Comparison of ENCODE assay signal across 8 cellular contexts in the genomic region with DNA sequence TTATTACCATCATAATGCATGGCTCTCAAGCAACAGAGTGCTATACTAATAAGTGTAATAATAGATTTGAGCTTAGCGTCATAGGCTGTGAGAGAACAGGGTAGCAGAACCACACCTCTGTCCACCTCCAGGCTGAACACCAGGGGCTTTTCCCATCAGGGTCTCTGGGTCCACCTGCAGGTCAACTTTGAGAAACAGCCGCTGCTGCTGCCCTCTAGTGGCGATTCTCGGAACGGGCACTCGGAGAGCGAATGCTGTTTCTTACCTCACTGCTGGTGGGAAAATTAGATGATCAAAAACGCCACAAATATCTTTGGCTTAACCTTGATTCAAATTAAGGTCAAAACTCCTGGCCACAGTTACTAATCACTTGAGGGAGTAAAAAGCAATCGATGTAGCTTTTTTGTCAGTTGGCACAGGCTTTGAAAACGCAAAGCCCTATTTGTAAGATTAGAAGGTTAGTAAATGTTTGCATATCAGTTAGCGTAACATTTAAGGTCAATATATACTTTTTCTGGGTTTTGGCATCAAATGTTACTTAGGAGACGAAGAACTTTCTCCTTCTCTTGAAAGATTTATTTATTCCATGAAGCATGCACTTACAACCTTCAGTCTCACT.
DNase-seq lines count a peak whose midpoint lies in the region; ATAC-seq, FAIRE-seq and TF ChIP-seq lines count a peak whose summit lies in the region.

No MANE protein-coding gene starts in this region.

- H3K27ac Mint-ChIP-seq in immature natural killer cell = no peak overlapping the region

- no peak overlapping the region for H3K4me2 ChIP-seq in SK-N-SH

- no peaks in the 10 kb centered on the region for H3K79me2 ChIP-seq in SK-N-SH (ENCODE audit: insufficient read depth)

- H3K9ac ChIP-seq in SK-N-SH = no peak overlapping the region

- no peak for TF ChIP-seq POLR2A in GM12891 (IDR thresholded peaks at IDR 0.05; ENCODE audit: low read depth, low read length)

- TF ChIP-seq CTCF in AG04450 (IDR thresholded peaks at IDR 0.05; ENCODE audit: low read depth, low read length) (peak; percentile 45), SK-N-SH (IDR thresholded peaks at IDR 0.05) (peak; percentile 71)

- CTCF ChIA-PET in AG04450 (lab: Charles Lee) = interaction anchor here (0.6 kb wide), 1 partner anchor 193 kb away, joined by 4 read pairs; no protein-coding TSS in a partner anchor
- CTCF ChIA-PET in SK-N-SH (lab: Yijun Ruan, JAX) = interaction anchor here (0.6 to 7.4 kb wide), 36 partner anchors 6 to 723 kb away, joined by 3 to 103 read pairs (median 4); no protein-coding TSS in a partner anchor

- no peaks in the 10 kb centered on the region for H3K27me3 ChIP-seq in AG04450 (ENCODE audit: control insufficient read depth, insufficient read depth, low read length)
- H3K27me3 ChIP-seq in SK-N-SH (ENCODE audit: insufficient read depth) = no peaks in the 10 kb centered on the region

- H3K9me3 ChIP-seq in AG04450 (ENCODE audit: control insufficient read depth, insufficient read depth, low read length) (peaks cover 47% of the 10 kb centered on the region), SK-N-SH (no peaks in the 10 kb centered on the region)

- H3K4me3 Mint-ChIP-seq in immature natural killer cell = no peak overlapping the region

- no peaks in the 10 kb centered on the region for H4K20me1 ChIP-seq in SK-N-SH (ENCODE audit: insufficient read depth)

- FAIRE-seq in GM12891 (lab: Jason Lieb, UNC) = no peak

- H3K36me3 ChIP-seq in SK-N-SH (replicated peaks in 1 of 2; ENCODE audit: control insufficient read depth in 1 of 2, insufficient read depth in 2 of 2, low read length in 1 of 2) = no peaks in the 10 kb centered on the region

- ATAC-seq in HG03469 (IDR thresholded peaks at IDR 0.05; ENCODE audit: unreplicated experiment) = peak; percentile 62

- H3K36me3 Mint-ChIP-seq in immature natural killer cell = no peaks in the 10 kb centered on the region

- DNase-seq in AG04450 (ENCODE audit: low read depth, low spot score) (no peak), GM12891 (ENCODE audit: insufficient read length, low spot score) (peak; percentile 47), SK-N-SH (peak; percentile 82), amygdala (lab: John Stamatoyannopoulos, UW) (peak in 43 of 56 donors; percentile 4 to 84 (median 33)), immature natural killer cell (peak; percentile 18 to 44 (median 35)), cerebellar nuclear complex (lab: John Stamatoyannopoulos, UW) (no peak)
- peak; percentile 61 for DNase-seq in stimulated activated CD4-positive, alpha-beta T cell treated with anti-CD3 and anti-CD28 coated beads, Interleukin-4, amount 100 ng/mL, for 24 hours

- H3F3A ChIP-seq in SK-N-SH (replicated peaks; ENCODE audit: insufficient read depth) = no peaks in the 10 kb centered on the region

- peaks cover 0 to 5% (median 2%) of the 10 kb centered on the region in 3 donors for H3K27me3 Mint-ChIP-seq in immature natural killer cell (ENCODE audit: low read depth in 3 of 3)

- no peaks in the 10 kb centered on the region for H3K9me3 Mint-ChIP-seq in immature natural killer cell

- no peaks in the 10 kb centered on the region for H3K4me1 Mint-ChIP-seq in immature natural killer cell

- POLR2A ChIA-PET in AG04450 (lab: Yijun Ruan, JAX) (no interaction called here), SK-N-SH (lab: Yijun Ruan, JAX) (no interaction called here)

- peak; percentile 47 for TF ChIP-seq RAD21 in SK-N-SH (IDR thresholded peaks at IDR 0.05; ENCODE audit: low read length)

- H2AFZ ChIP-seq in SK-N-SH (ENCODE audit: low read depth) = no peak overlapping the region

- H3K27ac ChIP-seq in AG04450 (ENCODE audit: low read depth, low read length) = no peak overlapping the region
- H3K27ac ChIP-seq in SK-N-SH (ENCODE audit: low read depth in 2 of 2, low read length in 1 of 2) = no peak overlapping the region

- H3K4me1 ChIP-seq in SK-N-SH (ENCODE audit: control insufficient read depth in 1 of 2, insufficient read depth in 2 of 2, low read depth in 1 of 2, low read length in 1 of 2) = no peaks in the 10 kb centered on the region

- WGBS in SK-N-SH (ENCODE audit: low lambda C conversion rate) = 14% methylated on average over 11 of the region's 12 CpGs

- TF ChIP-seq EP300 in SK-N-SH (IDR thresholded peaks at IDR 0.05; ENCODE audit: borderline replicate concordance in 1 of 2, low read depth in 1 of 2, low read length in 1 of 2) = no peak

- H3K9me2 ChIP-seq in SK-N-SH = no peaks in the 10 kb centered on the region

- H3K4me3 ChIP-seq in AG04450 (ENCODE audit: low read depth, low read length) = no peak overlapping the region
- no peak overlapping the region for H3K4me3 ChIP-seq in SK-N-SH (ENCODE audit: low read depth in 2 of 2, low read length in 1 of 2)

TF ChIP-seq in GM12891, 5 proteins besides CTCF, POLR2A, EP300 and RAD21:
- no peak for TF ChIP-seq TAF1 (IDR thresholded peaks at IDR 0.05; ENCODE audit: low read depth, low read length)
- TF ChIP-seq PAX5 (IDR thresholded peaks at IDR 0.05; ENCODE audit: insufficient read depth, low read length, severe bottlenecking) = no peak
- no peak for TF ChIP-seq POLR2AphosphoS5 (IDR thresholded peaks at IDR 0.05; ENCODE audit: low read depth, low read length)
- TF ChIP-seq POU2F2 (IDR thresholded peaks at IDR 0.05; ENCODE audit: low read depth, low read length) = no peak
- no peak for TF ChIP-seq SPI1 (IDR thresholded peaks at IDR 0.05; ENCODE audit: low read depth, low read length)

TF ChIP-seq in SK-N-SH, 30 proteins besides CTCF, POLR2A, EP300 and RAD21:
- TF ChIP-seq SMC3 (IDR thresholded peaks at IDR 0.05; ENCODE audit: low read depth, low read length) (peak; percentile 15; the same call in 1 of the 2 replicates), MEF2A (IDR thresholded peaks at IDR 0.05; ENCODE audit: borderline replicate concordance, low read depth) (no peak)

Comparison
In these comparisons a context has a peak if more than half of its experiments do, and no peak if none do; other contexts are left out.
1. DNase-seq: peak in GM12891 (single experiment), SK-N-SH (single experiment), amygdala (43 of 56), immature natural killer cell (3 of 3) and stimulated activated CD4-positive, alpha-beta T cell treated with anti-CD3 and anti-CD28 coated beads, Interleukin-4, amount 100 ng/mL, for 24 hours (single experiment); none in AG04450 (single experiment) and cerebellar nuclear complex (0 of 2).